Comparison of ENCODE assay signal across 9 cellular contexts in genomic region chr17:21842332-21843317, GRCh38.
"Had no signal": no experiment of that assay in that cellular context is flagged by ENCODE, and none has a peak within 500 bp of the region (broad histone marks: within the 10 kb centered on the region; RNA-seq: fewer than 3 reads in every experiment).

No MANE protein-coding gene starts in this region.

- H3K36me3 ChIP-seq: heart left ventricle, left lung, tibial nerve had no signal

- H3K4me3 ChIP-seq: left lung had no signal

- H3K4me1 Mint-ChIP-seq: activated CD8-positive, alpha-beta memory T cell treated with anti-CD3 and anti-CD28 coated beads, Interleukin-2, amount 10 ng/mL, durations not matched to agents 7 days and 5 days had no signal

- H3K27ac ChIP-seq: heart left ventricle, left lung, tibial nerve had no signal

- H3K4me3 Mint-ChIP-seq: activated CD8-positive, alpha-beta memory T cell treated with anti-CD3 and anti-CD28 coated beads, Interleukin-2, amount 10 ng/mL, durations not matched to agents 7 days and 5 days; activated naive CD8-positive, alpha-beta T cell had no signal

- DNase-seq: activated CD4-positive, alpha-beta T cell treated with anti-CD3 and anti-CD28 coated beads, Interleukin-2, amount 50 U/mL, for 48 hours; activated CD8-positive, alpha-beta memory T cell treated with anti-CD3 and anti-CD28 coated beads, Interleukin-2, amount 10 ng/mL, durations not matched to agents 7 days and 5 days; activated gamma-delta T cell; activated T-cell treated with anti-CD3 and anti-CD28 coated beads, Interleukin-2, amount 50 U/mL, for 48 hours; amygdala; heart left ventricle had no signal

- H3K27ac Mint-ChIP-seq: activated naive CD8-positive, alpha-beta T cell had no signal

- H3K4me1 ChIP-seq: left lung had no signal

- H3K27me3 Mint-ChIP-seq: activated CD8-positive, alpha-beta memory T cell treated with anti-CD3 and anti-CD28 coated beads, Interleukin-2, amount 10 ng/mL, durations not matched to agents 7 days and 5 days had no signal
